In genomic region chr22:46040471-46041465, GRCh38 we compare ENCODE assay signal across 10 cellular contexts.
DNase-seq lines count a peak whose midpoint lies in the region; ATAC-seq and TF ChIP-seq lines count a peak whose summit lies in the region.
"Had no signal": no experiment of that assay in that cellular context is flagged by ENCODE, and none has a peak within 500 bp of the region (broad histone marks: within the 10 kb centered on the region; RNA-seq: fewer than 3 reads in every experiment).

No MANE protein-coding gene starts in this region.

- no peak for TF ChIP-seq EP300 in transverse colon (IDR thresholded peaks at IDR 0.05; ENCODE audit: low read depth)

- peak; percentile 44 for DNase-seq in activated effector memory CD4-positive, alpha-beta T cell treated with anti-CD3 and anti-CD28 coated beads, Interleukin-2, amount 50 U/mL, for 16 hours
- no peak for DNase-seq in activated effector memory CD4-positive, alpha-beta T cell treated with Interleukin-2 at 50 U/mL for 16 hours
- DNase-seq in ascending aorta (ENCODE audit: low spot score in 2 of 2) = peak; percentile 0 to 49
- peak; percentile 68 for DNase-seq in mesenteric fat pad (ENCODE audit: low spot score)
- DNase-seq in transverse colon = no peak
- no peak for DNase-seq in NCI-H226
- DNase-seq: AML-193, SK-N-SH had no signal

- TF ChIP-seq CTCF in ascending aorta (IDR thresholded peaks at IDR 0.05) = no peak
- TF ChIP-seq CTCF in transverse colon (IDR thresholded peaks at IDR 0.05) = no peak

- H3K9me3 ChIP-seq in ascending aorta (no peaks in the 10 kb centered on the region), transverse colon (no peaks in the 10 kb centered on the region)
- H3K9me3 ChIP-seq: SK-N-SH had no signal

- no peak overlapping the region for H3K4me3 ChIP-seq in ascending aorta
- no peak overlapping the region for H3K4me3 ChIP-seq in transverse colon

- TF ChIP-seq POLR2A in transverse colon (IDR thresholded peaks at IDR 0.05) = no peak

- ATAC-seq in GM19328 (IDR thresholded peaks at IDR 0.05; ENCODE audit: unreplicated experiment) (no peak), GM21786 (IDR thresholded peaks at IDR 0.05; ENCODE audit: unreplicated experiment) (no peak)

- H3K27me3 ChIP-seq in ascending aorta (no peaks in the 10 kb centered on the region), transverse colon (no peaks in the 10 kb centered on the region)

- in situ Hi-C loops in transverse colon (cut with MboI; ENCODE audit: low pct_ligation_motif_present in 1 of 4, low pct_unique_long_range_greater_than_20kb in 1 of 4, low sequenced_read_pairs in 3 of 4) = no loop called here

- peaks cover 15 to 28% of the 10 kb centered on the region in 2 donors for H3K4me1 ChIP-seq in ascending aorta
- peaks cover 15 to 37% (median 32%) of the 10 kb centered on the region in 4 donors for H3K4me1 ChIP-seq in transverse colon

- H3K27ac ChIP-seq in ascending aorta (peak overlapping the region; percentile 27 to 98), transverse colon (peak overlapping the region; percentile 9 to 93 (median 46))

- H3K36me3 ChIP-seq in ascending aorta (no peaks in the 10 kb centered on the region), transverse colon (no peaks in the 10 kb centered on the region)

- intact Hi-C loops in ascending aorta (cut with DNase I) (no loop called here), transverse colon (cut with DNase I; ENCODE audit: low total_unique reads) (no loop called here)

- WGBS in transverse colon (ENCODE audit: low coverage in 1 of 2), 2 donors = 81 to 85% methylated on average over 10 to 20 of the region's 20 CpGs

Comparison
In these comparisons a context has a peak if more than half of its experiments do, and no peak if none do; other contexts are left out.
1. DNase-seq: peak in activated effector memory CD4-positive, alpha-beta T cell treated with anti-CD3 and anti-CD28 coated beads, Interleukin-2, amount 50 U/mL, for 16 hours (single experiment), ascending aorta (2 of 2) and mesenteric fat pad (single experiment); none in activated effector memory CD4-positive, alpha-beta T cell treated with Interleukin-2 at 50 U/mL for 16 hours (single experiment), transverse colon (single experiment) and NCI-H226 (single experiment).